Comparison of ENCODE assay signal across 17 cellular contexts in the genomic region with DNA sequence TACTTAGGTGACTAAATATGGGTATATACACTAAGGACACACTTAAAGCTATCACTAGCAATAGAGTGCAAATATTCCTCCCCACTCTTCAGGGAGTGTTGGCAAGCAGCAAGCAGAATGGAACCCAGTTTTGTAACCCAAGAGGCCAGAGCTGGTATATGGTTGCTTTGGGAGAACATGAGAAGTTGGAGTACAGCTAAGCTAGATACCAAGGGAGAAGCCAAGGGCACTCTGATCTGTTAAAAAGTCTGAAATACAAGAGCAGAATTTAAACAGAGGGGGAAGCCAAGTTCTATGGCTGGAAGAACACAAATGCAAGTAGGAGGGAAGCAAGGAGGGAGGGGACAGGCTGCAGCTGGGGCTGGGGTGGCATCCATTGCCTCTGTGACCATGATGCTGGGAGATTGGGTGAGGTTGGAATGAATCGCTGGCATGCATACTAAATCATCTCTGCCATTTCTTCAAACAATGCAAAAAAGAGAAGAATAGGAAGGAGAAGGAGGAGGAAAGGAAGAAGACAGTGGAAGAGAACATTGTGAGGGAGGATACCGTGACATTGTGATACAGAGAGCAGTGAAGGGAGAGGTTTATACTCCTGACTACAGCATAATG. TPM values are rescaled to one million over a fixed set of nuclear protein-coding genes. Genes with fewer than 3 reads are reported as not detected.
A peak's percentile ranks its signal among the peaks of the same experiment; 100 is the strongest.
DNase-seq lines count a peak whose midpoint lies in the region; ATAC-seq and TF ChIP-seq lines count a peak whose summit lies in the region.
"Had no signal": no experiment of that assay in that cellular context is flagged by ENCODE, and none has a peak within 500 bp of the region (broad histone marks: within the 10 kb centered on the region; RNA-seq: fewer than 3 reads in every experiment).

No MANE protein-coding gene starts in this region.

- peaks cover 14% of the 10 kb centered on the region for H3F3A ChIP-seq in PC-3 (ENCODE audit: low read length, unreplicated experiment)

- no peak overlapping the region for H3K4ac ChIP-seq in mesendoderm (ENCODE audit: low read depth, low read length)

- H3K23ac ChIP-seq in mesendoderm (ENCODE audit: low read length) = no peak overlapping the region

- H2AK5ac ChIP-seq in mesendoderm (ENCODE audit: low read length) = no peak overlapping the region

- H3K36me3 ChIP-seq in BLaER1 treated with 17β-estradiol and CSF1 and Interleukin-3, amounts not matched to agents 10 nM and 100 nM = no peaks in the 10 kb centered on the region
- H3K36me3 ChIP-seq in PC-3 (ENCODE audit: low read depth, low read length) (no peaks in the 10 kb centered on the region), mesendoderm (ENCODE audit: control insufficient read depth, insufficient read depth, low read length) (no peaks in the 10 kb centered on the region)
- H3K36me3 ChIP-seq: adrenal gland, MG63, WERI-Rb-1 had no signal

- intact Hi-C loops in PC-3 (cut with micrococcal nuclease) = loop anchor here (5.0 kb wide), 1 partner anchor 71 kb away; the partner anchor contains the start of gene ICE2

- H2BK120ac ChIP-seq in mesendoderm (ENCODE audit: low read depth, low read length) = no peak overlapping the region

- peak overlapping the region in 8 of 11 experiments; percentile 76 to 96 (median 90); a peak in 13 of 22 replicates for H3K27ac ChIP-seq in BLaER1 treated with 17β-estradiol and CSF1 and Interleukin-3, amounts not matched to agents 10 nM and 100 nM
- peak overlapping the region; percentile 97 for H3K27ac ChIP-seq in PC-3 (ENCODE audit: low read length)
- H3K27ac ChIP-seq in skin epidermis = peak overlapping the region in 14 of 21 experiments; percentile 2 to 78 (median 60)
- H3K27ac ChIP-seq in mesendoderm (ENCODE audit: low read depth, low read length) = no peak overlapping the region
- H3K27ac ChIP-seq: adrenal gland, WERI-Rb-1 had no signal

- no peak overlapping the region for H3K9ac ChIP-seq in BLaER1 treated with 17β-estradiol and CSF1 and Interleukin-3, amounts not matched to agents 10 nM and 100 nM
- H3K9ac ChIP-seq in PC-3 (ENCODE audit: low read length) = peak overlapping the region; percentile 77
- H3K9ac ChIP-seq in mesendoderm (ENCODE audit: low read length) = no peak overlapping the region

- no peaks in the 10 kb centered on the region for H3K27me3 ChIP-seq in BLaER1 treated with 17β-estradiol and CSF1 and Interleukin-3, amounts not matched to agents 10 nM and 100 nM
- no peaks in the 10 kb centered on the region for H3K27me3 ChIP-seq in PC-3 (ENCODE audit: low read length)
- H3K27me3 ChIP-seq in mesendoderm (ENCODE audit: insufficient read depth, low read length, poor library complexity) = no peaks in the 10 kb centered on the region
- H3K27me3 ChIP-seq: adrenal gland, MG63 had no signal

- H3K4me2 ChIP-seq in BLaER1 treated with 17β-estradiol and CSF1 and Interleukin-3, amounts not matched to agents 10 nM and 100 nM = peak overlapping the region in 7 of 11 experiments; percentile 83 to 97 (median 90); a peak in 14 of 22 replicates
- H3K4me2 ChIP-seq in PC-3 (ENCODE audit: low read length) = peak overlapping the region; percentile 77
- H3K4me2 ChIP-seq in mesendoderm (ENCODE audit: low read length) = no peak overlapping the region

- H3K79me2 ChIP-seq in PC-3 (ENCODE audit: low read length) (peaks cover 18% of the 10 kb centered on the region), mesendoderm (ENCODE audit: control insufficient read depth, insufficient read depth, low read length) (no peaks in the 10 kb centered on the region)

- H2BK15ac ChIP-seq in mesendoderm (replicated peaks; ENCODE audit: low read depth) = no peak overlapping the region

- CTCF ChIA-PET in PC-3 (lab: Charles Lee) = interaction anchor here (0.5 kb wide), 1 partner anchor 11 kb away, joined by 3 read pairs; no protein-coding TSS in a partner anchor

- H3K4me3 ChIP-seq in BLaER1 treated with 17β-estradiol and CSF1 and Interleukin-3, amounts not matched to agents 10 nM and 100 nM = no peak overlapping the region
- peak overlapping the region; percentile 50; the same call in 1 of the 2 replicates for H3K4me3 ChIP-seq in PC-3 (ENCODE audit: low read length)
- H3K4me3 ChIP-seq in skin epidermis = no peak overlapping the region
- no peak overlapping the region for H3K4me3 ChIP-seq in mesendoderm (ENCODE audit: low read length)
- H3K4me3 ChIP-seq: adrenal gland, MG63 had no signal

- H2AFZ ChIP-seq in PC-3 (ENCODE audit: low read length) = peak overlapping the region; percentile 23; the same call in 1 of the 2 replicates

- no peak overlapping the region for H4K8ac ChIP-seq in mesendoderm (ENCODE audit: low read depth, low read length)

- no peak overlapping the region for H3K56ac ChIP-seq in mesendoderm (ENCODE audit: low read length)

- no peaks in the 10 kb centered on the region for H4K20me1 ChIP-seq in BLaER1 treated with 17β-estradiol and CSF1 and Interleukin-3, amounts not matched to agents 10 nM and 100 nM
- no peaks in the 10 kb centered on the region for H4K20me1 ChIP-seq in PC-3 (ENCODE audit: low read length)

- no peak overlapping the region for H2BK5ac ChIP-seq in mesendoderm (ENCODE audit: low read length)

- no CpG with 5 or more reads among the region's 2 CpGs for WGBS in mesendoderm (ENCODE audit: extremely low coverage, insufficient coverage, low lambda C conversion rate)

- no peaks in the 10 kb centered on the region for H3K9me3 ChIP-seq in BLaER1 treated with 17β-estradiol and CSF1 and Interleukin-3, amounts not matched to agents 10 nM and 100 nM (replicated peaks in 1 of 11)
- no peaks in the 10 kb centered on the region for H3K9me3 ChIP-seq in PC-3 (ENCODE audit: low read length)
- H3K9me3 ChIP-seq: adrenal gland, MG63 had no signal

- no peak overlapping the region for H3K18ac ChIP-seq in mesendoderm (ENCODE audit: low read length)

- POLR2A ChIA-PET in PC-3 (lab: Charles Lee; ENCODE audit: unreplicated experiment) = interaction anchor here (0.9 to 1.3 kb wide), 3 partner anchors 11 to 16 kb away, joined by 4 to 12 read pairs (median 10); no protein-coding TSS in a partner anchor

- DNase-seq in PC-3 = no peak
- DNase-seq in fibroblast of peridontal ligament (ENCODE audit: extremely low read depth) = peak; percentile 50
- no peak for DNase-seq in stimulated activated naive CD4-positive, alpha-beta T cell (lab: John Stamatoyannopoulos, UW)
- no peak for DNase-seq in NCI-H1105 treated with DMSO at 0.1 percent for 48 hours (lab: John Stamatoyannopoulos, UW)
- no peak for DNase-seq in mesendoderm
- DNase-seq: activated CD8-positive, alpha-beta T cell treated with anti-CD3 and anti-CD28 coated beads, Interleukin-2, amount 10 ng/mL, durations not matched to agents 7 days and 5 days; adrenal gland; DMS79; effector memory CD8-positive, alpha-beta T cell; left colon; MG63; NCI-H2029; NCI-H69; WERI-Rb-1 had no signal

- no peaks in the 10 kb centered on the region for H3K79me1 ChIP-seq in mesendoderm (ENCODE audit: low read length)

- H3K4me1 ChIP-seq in BLaER1 treated with 17β-estradiol and CSF1 and Interleukin-3, amounts not matched to agents 10 nM and 100 nM = peaks cover 26 to 66% (median 53%) of the 10 kb centered on the region in 10 experiments
- H3K4me1 ChIP-seq in PC-3 (ENCODE audit: insufficient read depth, low read length) (peaks cover 60% of the 10 kb centered on the region), mesendoderm (ENCODE audit: control insufficient read depth, low read depth, low read length) (no peaks in the 10 kb centered on the region)

- TF ChIP-seq CTCF in PC-3 (conservative IDR thresholded peaks at IDR 0.05; ENCODE audit: low read depth, low read length) = no peak

- no peak overlapping the region for H4K5ac ChIP-seq in mesendoderm (ENCODE audit: low read length)

- ATAC-seq in PC-3 = no peak
- no peak for ATAC-seq in HG02870 (IDR thresholded peaks at IDR 0.05; ENCODE audit: unreplicated experiment)
- ATAC-seq: activated CD8-positive, alpha-beta T cell treated with anti-CD3 and anti-CD28 coated beads, Interleukin-2, amount 10 ng/mL, durations not matched to agents 7 days and 5 days; effector memory CD8-positive, alpha-beta T cell; left colon had no signal

- no peaks in the 10 kb centered on the region for H3K9me2 ChIP-seq in PC-3 (replicated peaks; ENCODE audit: low read length)

- BruUV-seq in PC-3 (replicated peaks; lab: Mats Ljungman, UMichigan) = no TSS peak

RNA-seq across cellular contexts. Expression of gene ANXA2, which starts 8.8 kb away (rescaled TPM):
- 2,114 and 2,202 TPM in 2 replicates for total RNA-seq in PC-3 (2014; rRNA removed)
- 433 TPM for polyA plus RNA-seq in mesendoderm (2013, experiment 1 of 2)
- 451 TPM for polyA plus RNA-seq in mesendoderm (2013, experiment 2 of 2)
